Comparison of ENCODE assay signal across 8 cellular contexts in genomic region chr15:64460206-64460736, GRCh38. TPM values are rescaled to one million over a fixed set of nuclear protein-coding genes. Genes with fewer than 3 reads are reported as not detected.
DNase-seq lines count a peak whose midpoint lies in the region; ATAC-seq and TF ChIP-seq lines count a peak whose summit lies in the region.

TSS of gene ZNF609 (plus strand) at chr15:64460578. CDS start at chr15:64499420, 38,842 bp downstream.

- H3K27ac Mint-ChIP-seq in nephron = peak within 1 kb of the TSS; percentile 93 to 98 (median 97)

- ATAC-seq in GM21423 (IDR thresholded peaks at IDR 0.05; ENCODE audit: unreplicated experiment) = peak; percentile 45

- peaks cover 5% of the 10 kb centered on the region for H3K36me3 Mint-ChIP-seq in nephron (ENCODE audit: low read depth)

- no peak for TF ChIP-seq CTCF in nephron (IDR thresholded peaks at IDR 0.05; ENCODE audit: unreplicated experiment in 3 of 3)

- H3K9me3 Mint-ChIP-seq in nephron = no peaks in the 10 kb centered on the region

- peak within 1 kb of the TSS; percentile 87 to 95 (median 93) for H3K4me3 Mint-ChIP-seq in nephron

- peak; percentile 74 for DNase-seq in CMK (ENCODE audit: low read depth)
- DNase-seq in LHCN-M2 (ENCODE audit: low read depth) = peak; percentile 94
- DNase-seq in SHP77 treated with DMSO at 0.1 percent for 48 hours (lab: John Stamatoyannopoulos, UW) = peak; percentile 98
- DNase-seq in activated gamma-delta T cell (lab: John Stamatoyannopoulos, UW) = peak; percentile 75
- DNase-seq in fibroblast of the conjunctiva (ENCODE audit: low read depth) = peak; percentile 80
- DNase-seq in stimulated activated naive CD4-positive, alpha-beta T cell treated with Interleukin-2 at 50 U/mL for 16 hours (lab: John Stamatoyannopoulos, UW) = peak; percentile 83

- peaks cover 73% of the 10 kb centered on the region for H3K4me1 Mint-ChIP-seq in nephron

- H3K27me3 Mint-ChIP-seq in nephron (ENCODE audit: low read depth) = no peaks in the 10 kb centered on the region

RNA-seq across cellular contexts. Expression of gene ZNF609, which starts in this region (rescaled TPM):
- total RNA-seq in LHCN-M2 (2014; rRNA removed) = 12.5 and 13.1 TPM in 2 replicates
- 8.9 TPM for polyA plus RNA-seq in LHCN-M2 (2012)

Comparison
In these comparisons a context has a peak if more than half of its experiments do, and no peak if none do; other contexts are left out.
1. Peak in every context shown above with its lines: DNase-seq and ATAC-seq.